ENCODE assay signal across 30 cellular contexts in genomic region chr3:127026036-127026435, GRCh38.
"Had no signal": no experiment of that assay in that cellular context is flagged by ENCODE, and none has a peak within 500 bp of the region (broad histone marks: within the 10 kb centered on the region; RNA-seq: fewer than 3 reads in every experiment).

No MANE protein-coding gene starts in this region.

- H3K9ac ChIP-seq: KMS-11 had no signal

- DNase-seq: activated CD4-positive, alpha-beta memory T cell treated with anti-CD3 and anti-CD28 coated beads, Interleukin-2, amount 10 ng/mL, durations not matched to agents 7 days and 5 days; activated CD4-positive, alpha-beta T cell treated with anti-CD3 and anti-CD28 coated beads for 1 hour; activated CD4-positive, alpha-beta T cell treated with anti-CD3 and anti-CD28 coated beads for 48 hours; activated CD4-positive, CD25-positive, alpha-beta regulatory T cell; activated CD8-positive, alpha-beta memory T cell treated with anti-CD3 and anti-CD28 coated beads for 24 hours; activated CD8-positive, alpha-beta memory T cell treated with anti-CD3 and anti-CD28 coated beads, Interleukin-2, amount 10 ng/mL, durations not matched to agents 7 days and 5 days; activated CD8-positive, alpha-beta memory T cell treated with anti-CD3 and anti-CD28 coated beads, Interleukin-2, amount 50 U/mL, for 48 hours; activated effector memory CD4-positive, alpha-beta T cell treated with Interleukin-2 at 50 U/mL for 16 hours; activated naive CD4-positive, alpha-beta T cell treated with anti-CD3 and anti-CD28 coated beads, Interleukin-2, amount 50 U/mL, for 16 hours; activated naive CD8-positive, alpha-beta T cell treated with anti-CD3 and anti-CD28 coated beads for 36 hours; activated T-cell treated with anti-CD3 and anti-CD28 coated beads, Interleukin-2, amount 50 U/mL, for 48 hours; amniotic stem cell; aorta; brain microvascular endothelial cell; central memory CD4-positive, alpha-beta T cell; MM.1S; NCI-H1092; NCI-H1436 treated with DMSO at 0.1 percent for 48 hours; NCI-H2107; NCI-H226; NCI-H446 treated with DMSO at 0.1 percent for 48 hours; NCI-H524; SIG-M5; SW 1271; T-helper 1 cell; T-helper 2 cell; T-helper 9 cell; WERI-Rb-1 had no signal

- H3K27me3 ChIP-seq: brain microvascular endothelial cell had no signal

- H3K27ac ChIP-seq: brain microvascular endothelial cell, KMS-11, WERI-Rb-1 had no signal

- ATAC-seq: activated CD8-positive, alpha-beta memory T cell treated with anti-CD3 and anti-CD28 coated beads, Interleukin-2, amount 10 ng/mL, durations not matched to agents 7 days and 5 days; Panc1 had no signal
